In the genomic region with DNA sequence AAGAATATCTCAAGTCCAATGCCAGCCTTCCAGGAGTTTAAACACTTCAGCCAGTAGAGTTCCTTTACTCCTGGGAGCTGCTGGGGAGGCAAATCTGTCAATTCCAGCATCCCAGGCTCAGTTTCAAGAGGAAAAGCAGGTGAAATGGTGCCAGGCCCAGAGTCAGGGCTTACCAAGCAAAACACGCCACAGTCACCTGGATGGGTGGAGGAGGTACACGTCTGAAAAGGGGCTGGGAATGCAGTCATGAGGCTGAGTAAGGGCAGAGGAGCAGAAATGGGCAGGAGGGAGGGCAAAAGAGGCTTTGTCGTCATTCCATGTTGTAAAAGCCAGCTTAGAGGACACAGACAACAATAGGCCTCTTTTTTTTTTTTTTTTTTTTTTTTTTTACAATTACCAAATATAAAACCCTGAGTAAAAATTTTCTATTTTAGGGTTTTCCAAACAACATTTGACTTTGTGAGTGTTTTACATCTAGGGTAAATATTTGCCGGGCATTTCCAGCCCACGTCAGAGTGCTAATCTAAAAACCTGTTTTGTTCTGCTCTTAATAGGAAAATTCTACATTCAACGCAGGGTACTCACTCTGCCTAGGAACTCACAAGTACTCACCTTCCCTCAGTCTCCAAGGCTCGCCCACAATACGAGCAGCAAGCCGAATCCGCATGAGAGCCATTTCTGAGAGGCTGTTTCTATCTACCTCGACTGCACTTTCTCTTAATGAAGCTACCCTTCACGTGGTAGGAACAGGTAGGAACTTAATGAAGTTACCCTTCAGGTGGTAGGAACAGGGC, we compare ENCODE assay signal across 22 cellular contexts. TPM values are rescaled to one million over a fixed set of nuclear protein-coding genes. Genes with fewer than 3 reads are reported as not detected.
DNase-seq lines count a peak whose midpoint lies in the region; ATAC-seq, FAIRE-seq and TF ChIP-seq lines count a peak whose summit lies in the region.
"Had no signal": no experiment of that assay in that cellular context is flagged by ENCODE, and none has a peak within 500 bp of the region (broad histone marks: within the 10 kb centered on the region; RNA-seq: fewer than 3 reads in every experiment).

No MANE protein-coding gene starts in this region.

- H2AK5ac ChIP-seq in mesenchymal stem cell (ENCODE audit: low read length, severe bottlenecking), result no peak overlapping the region

- no peak overlapping the region for H3K4me2 ChIP-seq in mesenchymal stem cell (ENCODE audit: low read length, poor library complexity, severe bottlenecking)
- H3K4me2 ChIP-seq: A549 had no signal

- peaks cover 43% of the 10 kb centered on the region for H3K79me1 ChIP-seq in mesenchymal stem cell (replicated peaks; ENCODE audit: low read length, poor library complexity, severe bottlenecking)

- no peaks in the 10 kb centered on the region for H3K9me3 Mint-ChIP-seq in activated CD4-positive, alpha-beta memory T cell treated with anti-CD3 and anti-CD28 coated beads for 36 hours
- H3K9me3 Mint-ChIP-seq: CD4-positive, alpha-beta T cell; H9 had no signal

- no peak overlapping the region for H2BK15ac ChIP-seq in mesenchymal stem cell (ENCODE audit: low read depth, poor library complexity, severe bottlenecking)

- no peak overlapping the region for H3K4ac ChIP-seq in mesenchymal stem cell (ENCODE audit: low read depth in 1 of 2, low read length in 2 of 2)

- no peak overlapping the region for H3K27ac ChIP-seq in mesenchymal stem cell (ENCODE audit: low read length, poor library complexity, severe bottlenecking)
- no peak overlapping the region for H3K27ac ChIP-seq in pancreas
- H3K27ac ChIP-seq in esophagus squamous epithelium, result no peak overlapping the region
- H3K27ac ChIP-seq: 22Rv1, A549, C4-2B, HL-60 had no signal

- no peak overlapping the region for H3K23ac ChIP-seq in mesenchymal stem cell (ENCODE audit: low read length in 2 of 2)

- H3K4me1 ChIP-seq in mesenchymal stem cell (ENCODE audit: control insufficient read depth, insufficient read depth, low read depth, low read length) (peaks cover 18% of the 10 kb centered on the region), pancreas (no peaks in the 10 kb centered on the region), esophagus squamous epithelium (no peaks in the 10 kb centered on the region)
- H3K4me1 ChIP-seq: A549, Caco-2 had no signal

- no peak overlapping the region for H3K4me3 ChIP-seq in mesenchymal stem cell (ENCODE audit: insufficient read depth in 1 of 2, low read depth in 1 of 2, low read length in 2 of 2)
- no peak overlapping the region for H3K4me3 ChIP-seq in pancreas
- no peak overlapping the region for H3K4me3 ChIP-seq in esophagus squamous epithelium
- H3K4me3 ChIP-seq: A549, GM12878 had no signal

- ATAC-seq in pancreas (peak; percentile 63 to 80 (median 74)), HG03025 (IDR thresholded peaks at IDR 0.05; ENCODE audit: low FRiP score, unreplicated experiment) (no peak)
- ATAC-seq: A549, GM12878 had no signal

- peak overlapping the region; percentile 44 for H4K91ac ChIP-seq in mesenchymal stem cell (ENCODE audit: low read length)

- no peak overlapping the region for H3K4me3 Mint-ChIP-seq in activated CD4-positive, alpha-beta memory T cell treated with anti-CD3 and anti-CD28 coated beads for 36 hours
- H3K4me3 Mint-ChIP-seq: CD4-positive, alpha-beta T cell; H9 had no signal

- H3K36me3 ChIP-seq in mesenchymal stem cell (ENCODE audit: control insufficient read depth in 1 of 2, insufficient read depth in 2 of 2, low read depth in 1 of 2, low read length in 2 of 2) (peaks cover 0 to 21% of the 10 kb centered on the region in 2 experiments), pancreas (no peaks in the 10 kb centered on the region), esophagus squamous epithelium (no peaks in the 10 kb centered on the region)

- POLR2A ChIA-PET in activated CD4-positive, alpha-beta memory T cell treated with anti-CD3 and anti-CD28 coated beads for 36 hours (lab: Charles Lee), result no interaction called here

- 89% methylated on average over 11 of the region's 12 CpGs for WGBS in mesenchymal stem cell
- WGBS in pancreas, 2 donors, result 42 to 58% methylated on average over 12 of the region's 12 CpGs
- 72% methylated on average over 10 to 12 of the region's 12 CpGs for WGBS in esophagus squamous epithelium, 2 donors

- H3K9me3 ChIP-seq in mesenchymal stem cell (ENCODE audit: control insufficient read depth, low read length) (no peaks in the 10 kb centered on the region), pancreas (no peaks in the 10 kb centered on the region), esophagus squamous epithelium (no peaks in the 10 kb centered on the region)
- H3K9me3 ChIP-seq: A549, Caco-2 had no signal

- CTCF ChIA-PET in activated CD4-positive, alpha-beta memory T cell treated with anti-CD3 and anti-CD28 coated beads for 36 hours (lab: Charles Lee), result no interaction called here

- peak; percentile 60 for DNase-seq in DMS53 (lab: John Stamatoyannopoulos, UW)
- DNase-seq in DMS53 treated with DMSO at 0.1 percent for 48 hours (lab: John Stamatoyannopoulos, UW; ENCODE audit: unreplicated experiment), result no peak
- DNase-seq in mesenchymal stem cell, result no peak
- DNase-seq in pancreas, result no peak
- no peak for DNase-seq in NCI-H69 (lab: John Stamatoyannopoulos, UW)
- no peak for DNase-seq in esophagus squamous epithelium (lab: John Stamatoyannopoulos, UW)
- DNase-seq in activated CD4-positive, alpha-beta memory T cell treated with anti-CD3 and anti-CD28 coated beads for 36 hours, result no peak
- DNase-seq: AML-193; Caco-2; CD4-positive, alpha-beta T cell; DND-41; EL; GOT3; H9 had no signal

- H2BK12ac ChIP-seq in mesenchymal stem cell (ENCODE audit: low read length in 2 of 2), result no peak overlapping the region

- H3K27ac Mint-ChIP-seq in activated CD4-positive, alpha-beta memory T cell treated with anti-CD3 and anti-CD28 coated beads for 36 hours, result no peak overlapping the region
- H3K27ac Mint-ChIP-seq: CD4-positive, alpha-beta T cell; H9 had no signal

- intact Hi-C loops in pancreas (cut with DNase I), result no loop called here
- intact Hi-C loops in esophagus squamous epithelium (cut with DNase I), result no loop called here
- intact Hi-C loops in activated CD4-positive, alpha-beta memory T cell treated with anti-CD3 and anti-CD28 coated beads for 36 hours (cut with micrococcal nuclease), result no loop called here

- H3K4me1 Mint-ChIP-seq in activated CD4-positive, alpha-beta memory T cell treated with anti-CD3 and anti-CD28 coated beads for 36 hours (ENCODE audit: low read depth), result no peaks in the 10 kb centered on the region

- no peak overlapping the region for H2AFZ ChIP-seq in mesenchymal stem cell (ENCODE audit: low read depth, low read length)

- TF ChIP-seq CTCF in pancreas (IDR thresholded peaks at IDR 0.05), result no peak
- no peak for TF ChIP-seq CTCF in esophagus squamous epithelium (IDR thresholded peaks at IDR 0.05)

- H2BK120ac ChIP-seq in mesenchymal stem cell (ENCODE audit: low read depth, low read length), result no peak overlapping the region

- no peak for TF ChIP-seq POLR2A in esophagus squamous epithelium (IDR thresholded peaks at IDR 0.05)

- H2BK5ac ChIP-seq in mesenchymal stem cell (ENCODE audit: low read depth, low read length, poor library complexity, severe bottlenecking), result no peak overlapping the region

- H3K27me3 ChIP-seq in mesenchymal stem cell (ENCODE audit: control insufficient read depth in 1 of 2, insufficient read depth in 1 of 2, low read length in 2 of 2), result no peaks in the 10 kb centered on the region
- H3K27me3 ChIP-seq in pancreas, result no peaks in the 10 kb centered on the region
- no peaks in the 10 kb centered on the region for H3K27me3 ChIP-seq in esophagus squamous epithelium

- H3K9ac ChIP-seq in mesenchymal stem cell (ENCODE audit: low read length), result no peak overlapping the region

- no peaks in the 10 kb centered on the region for H3K27me3 Mint-ChIP-seq in activated CD4-positive, alpha-beta memory T cell treated with anti-CD3 and anti-CD28 coated beads for 36 hours
- H3K27me3 Mint-ChIP-seq: CD4-positive, alpha-beta T cell had no signal

- no peak overlapping the region for H4K8ac ChIP-seq in mesenchymal stem cell (ENCODE audit: low read length)

- H3K14ac ChIP-seq in mesenchymal stem cell (ENCODE audit: low read length in 2 of 2), result no peak overlapping the region

- H3K18ac ChIP-seq in mesenchymal stem cell (ENCODE audit: low read depth in 1 of 2, low read length in 2 of 2), result no peak overlapping the region

- no peak for FAIRE-seq in pancreas (lab: Jason Lieb, UNC)
- FAIRE-seq: A549, D721Med, GM12878 had no signal

- H3K36me3 Mint-ChIP-seq in activated CD4-positive, alpha-beta memory T cell treated with anti-CD3 and anti-CD28 coated beads for 36 hours, result no peaks in the 10 kb centered on the region

RNA-seq across cellular contexts. Expression of gene GFRA1, which starts 21.2 kb away (rescaled TPM):
- 8.0 TPM for polyA plus RNA-seq in mesenchymal stem cell (2013, experiment 1 of 2)
- polyA plus RNA-seq in mesenchymal stem cell (2013, experiment 2 of 2), result 7.6 TPM
- total RNA-seq in pancreas (1 to 10 TPM in 5 of 6 donors, under 1 TPM in 1; 0.79 to 4.4 (median 1.5) TPM), esophagus squamous epithelium (10 to 100 TPM in 1 of 4 donors, 1 to 10 TPM in 3; 1.0 to 79.9 (median 4.2) TPM)
- under 1 TPM; 0.61 to 0.70 TPM for polyA plus RNA-seq in pancreas
- not detected for total RNA-seq in activated CD4-positive, alpha-beta memory T cell treated with anti-CD3 and anti-CD28 coated beads for 36 hours
- total RNA-seq: Caco-2; CD4-positive, alpha-beta T cell; HT1080 had no signal
